In the genomic region with DNA sequence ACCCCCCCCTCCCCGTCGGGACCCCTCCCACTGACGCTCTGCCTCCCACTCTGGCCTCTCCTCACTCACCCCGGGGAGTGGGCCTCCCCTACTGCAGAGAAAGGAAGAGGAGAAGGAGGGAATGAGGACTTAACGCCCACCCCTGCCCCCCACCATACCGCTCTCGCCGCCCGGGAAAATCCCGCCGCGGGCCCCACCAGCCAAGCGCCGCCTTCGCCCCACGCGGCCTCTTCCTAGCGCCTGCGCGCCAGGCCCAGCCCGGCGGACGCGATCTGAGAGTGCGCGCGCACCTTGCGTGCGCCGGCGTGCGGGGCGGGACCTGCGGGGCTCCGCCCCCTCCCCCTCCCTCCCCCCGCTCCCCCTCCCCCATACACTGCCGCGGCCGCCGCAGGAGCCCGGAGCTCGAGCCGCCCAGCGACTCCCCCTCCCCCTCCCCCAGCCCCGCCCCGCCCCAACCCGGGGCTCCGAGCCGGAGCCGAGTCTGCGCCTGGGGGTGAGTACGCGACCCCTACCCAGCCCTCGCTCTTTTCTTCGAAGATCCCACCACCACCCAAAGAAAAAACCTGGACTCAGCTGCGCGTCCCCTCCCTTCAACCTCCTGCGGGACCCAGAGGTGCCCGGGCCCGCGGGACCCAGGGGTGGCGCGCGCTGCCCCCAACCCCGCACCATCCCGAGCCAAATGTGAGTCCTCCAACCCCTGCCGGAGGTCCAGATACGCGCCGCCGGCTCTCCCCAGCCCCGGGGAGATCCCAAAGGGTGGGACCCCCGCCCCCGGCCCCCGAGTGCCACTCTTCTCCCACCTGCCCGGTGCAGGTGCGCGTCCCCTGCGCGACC, we compare ENCODE assay signal across 8 cellular contexts. TPM values are rescaled to one million over a fixed set of nuclear protein-coding genes. Genes with fewer than 3 reads are reported as not detected.
DNase-seq lines count a peak whose midpoint lies in the region; ATAC-seq and TF ChIP-seq lines count a peak whose summit lies in the region.

TSS of gene MRPL14 (minus strand) at position 267 of the 834 bp plus-strand sequence. CDS start 10,841 bp downstream, outside the sequence.
TSS of gene TMEM63B (plus strand) at position 369 of the 834 bp plus-strand sequence. CDS start 7,031 bp downstream, outside the sequence.

- DNase-seq in GM03348 (ENCODE audit: low spot score): peak; percentile 100
- DNase-seq in HCEC 1CT: peak; percentile 87
- DNase-seq in NCI-H1092 (lab: John Stamatoyannopoulos, UW): peak; percentile 90
- DNase-seq in amniotic epithelial cell (ENCODE audit: low read depth): peak; percentile 80
- peak; percentile 92 for DNase-seq in left cardiac atrium
- peak; percentile 85 for DNase-seq in prostate gland (ENCODE audit: low spot score)
- DNase-seq in upper lobe of right lung: peak; percentile 95

- peak within 1 kb of the TSS; percentile 90 for H3K27ac Mint-ChIP-seq in T-helper 1 cell treated with Interleukin-12 subunit alpha and Interleukin-12 subunit beta and Interleukin-4 antibody, amounts not matched to agents 30 μg/mL and 1 μg/mL, for 36 hours

- H3K27me3 ChIP-seq in prostate gland (replicated peaks; ENCODE audit: insufficient read depth) (no peaks in the 10 kb centered on the region), upper lobe of right lung (no peaks in the 10 kb centered on the region)

- peak; percentile 96 to 97 for ATAC-seq in left cardiac atrium
- peak; percentile 94 for ATAC-seq in upper lobe of right lung

- H3K4me1 ChIP-seq in prostate gland (replicated peaks) (peaks cover 25% of the 10 kb centered on the region), upper lobe of right lung (peaks cover 30% of the 10 kb centered on the region)

- WGBS in prostate gland: 1% methylated on average over 44 of the region's 80 CpGs

- peak within 1 kb of the TSS; percentile 82 for H3K4me3 Mint-ChIP-seq in T-helper 1 cell treated with Interleukin-12 subunit alpha and Interleukin-12 subunit beta and Interleukin-4 antibody, amounts not matched to agents 30 μg/mL and 1 μg/mL, for 36 hours

- peaks cover 17% of the 10 kb centered on the region for H3K36me3 Mint-ChIP-seq in T-helper 1 cell treated with Interleukin-12 subunit alpha and Interleukin-12 subunit beta and Interleukin-4 antibody, amounts not matched to agents 30 μg/mL and 1 μg/mL, for 36 hours (ENCODE audit: low read depth)

- H3K9me3 Mint-ChIP-seq in T-helper 1 cell treated with Interleukin-12 subunit alpha and Interleukin-12 subunit beta and Interleukin-4 antibody, amounts not matched to agents 30 μg/mL and 1 μg/mL, for 36 hours: no peaks in the 10 kb centered on the region

- TF ChIP-seq POLR2A in prostate gland (IDR thresholded peaks at IDR 0.05): peak; percentile 74

- H3K4me3 ChIP-seq in prostate gland (peak within 1 kb of the TSS; percentile 96 to 100), upper lobe of right lung (peak within 1 kb of the TSS; percentile 89)

- H3K9me3 ChIP-seq in prostate gland: no peaks in the 10 kb centered on the region
- H3K9me3 ChIP-seq in upper lobe of right lung: no peaks in the 10 kb centered on the region

- peaks cover 44% of the 10 kb centered on the region for H3K4me1 Mint-ChIP-seq in T-helper 1 cell treated with Interleukin-12 subunit alpha and Interleukin-12 subunit beta and Interleukin-4 antibody, amounts not matched to agents 30 μg/mL and 1 μg/mL, for 36 hours (ENCODE audit: low read depth)

- H3K27ac ChIP-seq in prostate gland: peak within 1 kb of the TSS; percentile 88 to 89
- H3K27ac ChIP-seq in upper lobe of right lung: peak within 1 kb of the TSS; percentile 92

- intact Hi-C loops in left cardiac atrium (cut with DNase I): no loop called here
- intact Hi-C loops in prostate gland (cut with DNase I): no loop called here
- intact Hi-C loops in upper lobe of right lung (cut with DNase I): no loop called here

- no peaks in the 10 kb centered on the region for H3K27me3 Mint-ChIP-seq in T-helper 1 cell treated with Interleukin-12 subunit alpha and Interleukin-12 subunit beta and Interleukin-4 antibody, amounts not matched to agents 30 μg/mL and 1 μg/mL, for 36 hours (ENCODE audit: low read depth)

- H3K36me3 ChIP-seq in prostate gland: no peaks in the 10 kb centered on the region
- no peaks in the 10 kb centered on the region for H3K36me3 ChIP-seq in upper lobe of right lung

- TF ChIP-seq CTCF in prostate gland (IDR thresholded peaks at IDR 0.05): no peak
- no peak for TF ChIP-seq CTCF in upper lobe of right lung (IDR thresholded peaks at IDR 0.05)

RNA-seq across cellular contexts. Expression of gene MRPL14, which starts in this region (rescaled TPM):
- total RNA-seq in left cardiac atrium: 10 to 100 TPM; 32.4 to 41.2 TPM
- 10 to 100 TPM; 35.7 to 48.1 TPM for total RNA-seq in prostate gland
- total RNA-seq in upper lobe of right lung: 94.1 TPM

RNA-seq across cellular contexts. Expression of gene TMEM63B, which starts in this region (rescaled TPM):
- total RNA-seq in left cardiac atrium (10 to 100 TPM; 40.4 to 48.1 TPM), prostate gland (100 to 1,000 TPM in 1 of 2 donors, 10 to 100 TPM in 1; 50.9 to 113 TPM), upper lobe of right lung (119 TPM)

Comparison
In these comparisons a context has a peak if more than half of its experiments do, and no peak if none do; other contexts are left out.
1. Peak in every context shown above with its lines: DNase-seq, ATAC-seq, H3K4me3 ChIP-seq and H3K27ac ChIP-seq.